8 cellular contexts compared by ENCODE assay signal in genomic region chr10:103605359-103606156, GRCh38.
DNase-seq lines count a peak whose midpoint lies in the region; ATAC-seq, FAIRE-seq and TF ChIP-seq lines count a peak whose summit lies in the region.

No MANE protein-coding gene starts in this region.

- H3K9ac ChIP-seq in endothelial cell of umbilical vein (replicated peaks; ENCODE audit: extremely low read depth, insufficient read depth, low read length): no peak overlapping the region

- CTCF ChIA-PET in activated CD4-positive, alpha-beta T cell treated with anti-CD3 and anti-CD28 coated beads, Interleukin-2, amount 10 ng/mL, durations not matched to agents 7 days and 5 days (lab: Charles Lee): interaction anchor here (0.7 to 1.7 kb wide), 8 partner anchors 12 to 101 kb away, joined by 3 to 6 read pairs (median 4); no protein-coding TSS in a partner anchor
- CTCF ChIA-PET in endothelial cell of umbilical vein (lab: Charles Lee): interaction anchor here (0.9 to 4.9 kb wide), 19 partner anchors 9 to 128 kb away, joined by 3 to 99 read pairs (median 4); partner anchors contain the start of gene NEURL1

- H3K79me2 ChIP-seq in endothelial cell of umbilical vein (ENCODE audit: control insufficient read depth, insufficient read depth, low read length): no peaks in the 10 kb centered on the region

- no peak overlapping the region for H3K27ac Mint-ChIP-seq in activated CD4-positive, alpha-beta T cell treated with anti-CD3 and anti-CD28 coated beads, Interleukin-2, amount 10 ng/mL, durations not matched to agents 7 days and 5 days

- BruUV-seq in endothelial cell of umbilical vein (replicated peaks; lab: Mats Ljungman, UMichigan): no TSS peak

- FAIRE-seq in endothelial cell of umbilical vein (lab: Jason Lieb, UNC): no peak

- WGBS in transverse colon (ENCODE audit: low coverage in 1 of 2), 2 donors: 52 to 72% methylated on average over 2 to 12 of the region's 13 CpGs

- no peak overlapping the region for H3K4me2 ChIP-seq in endothelial cell of umbilical vein (ENCODE audit: insufficient read depth, low read length)

- TF ChIP-seq POLR2A in endothelial cell of umbilical vein (IDR thresholded peaks at IDR 0.05; ENCODE audit: low read depth, low read length) (no peak), transverse colon (IDR thresholded peaks at IDR 0.05) (no peak)

- H3K27me3 Mint-ChIP-seq in activated CD4-positive, alpha-beta T cell treated with anti-CD3 and anti-CD28 coated beads, Interleukin-2, amount 10 ng/mL, durations not matched to agents 7 days and 5 days: no peaks in the 10 kb centered on the region

- TF ChIP-seq CTCF in endothelial cell of umbilical vein (IDR thresholded peaks at IDR 0.05; ENCODE audit: extremely low read depth in 1 of 2, insufficient read depth in 1 of 2, low read depth in 1 of 2, low read length in 2 of 2) (peak; percentile 63 to 71), mucosa of descending colon (IDR thresholded peaks at IDR 0.05) (peak; percentile 56), transverse colon (IDR thresholded peaks at IDR 0.05) (peak; percentile 73 to 85 (median 77))

- intact Hi-C loops in endothelial cell of umbilical vein (cut with micrococcal nuclease): loop anchor here (1.0 kb wide), 1 partner anchor 81 kb away; no protein-coding TSS in a partner anchor
- intact Hi-C loops in mucosa of descending colon (cut with DNase I, micrococcal nuclease): loop anchor here in 1 of 2 donors (10.0 kb wide), 1 partner anchor 79 kb away; no protein-coding TSS in a partner anchor
- intact Hi-C loops in transverse colon (cut with DNase I; ENCODE audit: low total_unique reads): no loop called here

- POLR2A ChIA-PET in activated CD4-positive, alpha-beta T cell treated with anti-CD3 and anti-CD28 coated beads, Interleukin-2, amount 10 ng/mL, durations not matched to agents 7 days and 5 days (lab: Charles Lee): no interaction called here
- POLR2A ChIA-PET in endothelial cell of umbilical vein (lab: Charles Lee): no interaction called here

- H3K36me3 Mint-ChIP-seq in activated CD4-positive, alpha-beta T cell treated with anti-CD3 and anti-CD28 coated beads, Interleukin-2, amount 10 ng/mL, durations not matched to agents 7 days and 5 days (ENCODE audit: low read depth): no peaks in the 10 kb centered on the region

- no peak overlapping the region for H3K4me3 Mint-ChIP-seq in activated CD4-positive, alpha-beta T cell treated with anti-CD3 and anti-CD28 coated beads, Interleukin-2, amount 10 ng/mL, durations not matched to agents 7 days and 5 days

- no peaks in the 10 kb centered on the region for H3K9me3 Mint-ChIP-seq in activated CD4-positive, alpha-beta T cell treated with anti-CD3 and anti-CD28 coated beads, Interleukin-2, amount 10 ng/mL, durations not matched to agents 7 days and 5 days

- H3K9me3 ChIP-seq in endothelial cell of umbilical vein (replicated peaks; ENCODE audit: control insufficient read depth, insufficient read depth, low read length): no peaks in the 10 kb centered on the region
- no peaks in the 10 kb centered on the region for H3K9me3 ChIP-seq in mucosa of descending colon
- H3K9me3 ChIP-seq in transverse colon: no peaks in the 10 kb centered on the region

- dilution Hi-C loops in endothelial cell of umbilical vein (cut with MboI; ENCODE audit: extremely low pct_ligation_motif_present, low sequenced_read_pairs): no loop called here

- H4K20me1 ChIP-seq in endothelial cell of umbilical vein (replicated peaks; ENCODE audit: control insufficient read depth, extremely low read depth, insufficient read depth, low read length): no peaks in the 10 kb centered on the region

- no peaks in the 10 kb centered on the region for H3K27me3 ChIP-seq in endothelial cell of umbilical vein (ENCODE audit: control insufficient read depth in 2 of 2, insufficient read depth in 2 of 2, low read length in 2 of 2)
- H3K27me3 ChIP-seq in transverse colon: no peaks in the 10 kb centered on the region

- no peaks in the 10 kb centered on the region for H3K4me1 Mint-ChIP-seq in activated CD4-positive, alpha-beta T cell treated with anti-CD3 and anti-CD28 coated beads, Interleukin-2, amount 10 ng/mL, durations not matched to agents 7 days and 5 days

- H3K27ac ChIP-seq in endothelial cell of umbilical vein (ENCODE audit: insufficient read depth, low read depth, low read length) (no peak overlapping the region), transverse colon (peak overlapping the region in 3 of 4 donors; percentile 7 to 27 (median 10))

- no peak for TF ChIP-seq EP300 in transverse colon (IDR thresholded peaks at IDR 0.05; ENCODE audit: low read depth)

- DNase-seq in COLO829 (ENCODE audit: low spot score): peak; percentile 52
- peak; percentile 21 for DNase-seq in Jurkat, Clone E6-1 (ENCODE audit: low read depth, low spot score)
- peak; percentile 46 for DNase-seq in activated CD4-positive, alpha-beta T cell treated with anti-CD3 and anti-CD28 coated beads, Interleukin-2, amount 10 ng/mL, durations not matched to agents 7 days and 5 days
- DNase-seq in endothelial cell of umbilical vein (ENCODE audit: low read depth, low spot score): peak; percentile 28
- peak in 1 of 3 donors; percentile 70 for DNase-seq in mucosa of descending colon
- peak; percentile 60 for DNase-seq in transverse colon

- no peaks in the 10 kb centered on the region for H3K9me1 ChIP-seq in endothelial cell of umbilical vein (replicated peaks; ENCODE audit: control insufficient read depth, extremely low read depth, insufficient read depth, low read length)

- H3K4me1 ChIP-seq in endothelial cell of umbilical vein (ENCODE audit: control insufficient read depth, extremely low read depth, insufficient read depth, low read length) (no peaks in the 10 kb centered on the region), mucosa of descending colon (ENCODE audit: low read depth) (no peaks in the 10 kb centered on the region), transverse colon (peaks cover 0 to 5% (median under 1%) of the 10 kb centered on the region in 4 donors)

- H3K36me3 ChIP-seq in endothelial cell of umbilical vein (ENCODE audit: control insufficient read depth in 2 of 2, extremely low read depth in 1 of 2, insufficient read depth in 2 of 2, low read length in 2 of 2) (peaks cover 0 to 2% of the 10 kb centered on the region in 2 experiments), mucosa of descending colon (ENCODE audit: low read depth) (no peaks in the 10 kb centered on the region), transverse colon (peaks cover 0 to 5% (median 0%) of the 10 kb centered on the region in 4 donors)

- in situ Hi-C loops in transverse colon (cut with MboI; ENCODE audit: low pct_ligation_motif_present in 1 of 4, low pct_unique_long_range_greater_than_20kb in 1 of 4, low sequenced_read_pairs in 3 of 4): loop anchor here in 1 of 4 donors (25.0 kb wide), 1 partner anchor 257 kb away; the partner anchor contains the start of gene SH3PXD2A

- no peak overlapping the region for H3K4me3 ChIP-seq in Jurkat, Clone E6-1 (ENCODE audit: low read length)
- no peak overlapping the region for H3K4me3 ChIP-seq in endothelial cell of umbilical vein (replicated peaks in 1 of 3; ENCODE audit: insufficient read depth in 1 of 3, low read depth in 1 of 3, low read length in 3 of 3)
- H3K4me3 ChIP-seq in mucosa of descending colon: no peak overlapping the region
- H3K4me3 ChIP-seq in transverse colon: no peak overlapping the region

- no peak overlapping the region for H2AFZ ChIP-seq in endothelial cell of umbilical vein (ENCODE audit: low read depth, low read length)

- ATAC-seq in mucosa of descending colon (peak; percentile 42), GM21717 (IDR thresholded peaks at IDR 0.05; ENCODE audit: unreplicated experiment) (no peak), GM21786 (IDR thresholded peaks at IDR 0.05; ENCODE audit: unreplicated experiment) (no peak)

TF ChIP-seq in endothelial cell of umbilical vein, 7 proteins besides CTCF, POLR2A, EP300 and RAD21:
- TF ChIP-seq, protein P1, sequence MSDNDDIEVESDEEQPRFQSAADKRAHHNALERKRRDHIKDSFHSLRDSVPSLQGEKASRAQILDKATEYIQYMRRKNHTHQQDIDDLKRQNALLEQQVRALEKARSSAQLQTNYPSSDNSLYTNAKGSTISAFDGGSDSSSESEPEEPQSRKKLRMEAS (IDR thresholded peaks at IDR 0.05; ENCODE audit: insufficient read depth, insufficient read length): no peak
- TF ChIP-seq FOS (IDR thresholded peaks at IDR 0.05; ENCODE audit: borderline replicate concordance, insufficient read depth, low read length) (no peak), POLR2AphosphoS5 (IDR thresholded peaks at IDR 0.05; ENCODE audit: insufficient read depth, low read depth, low read length) (no peak), JUN (IDR thresholded peaks at IDR 0.05; ENCODE audit: borderline replicate concordance, insufficient read depth, insufficient read length, low read depth) (no peak), EZH2 (IDR thresholded peaks at IDR 0.05; ENCODE audit: borderline replicate concordance, low read depth, low read length, severe bottlenecking) (no peak), MYC (IDR thresholded peaks at IDR 0.05; ENCODE audit: low read depth, low read length) (no peak), GATA2 (IDR thresholded peaks at IDR 0.05; ENCODE audit: insufficient read depth, insufficient read length, low read depth, low read length) (no peak)
